In the genomic region with DNA sequence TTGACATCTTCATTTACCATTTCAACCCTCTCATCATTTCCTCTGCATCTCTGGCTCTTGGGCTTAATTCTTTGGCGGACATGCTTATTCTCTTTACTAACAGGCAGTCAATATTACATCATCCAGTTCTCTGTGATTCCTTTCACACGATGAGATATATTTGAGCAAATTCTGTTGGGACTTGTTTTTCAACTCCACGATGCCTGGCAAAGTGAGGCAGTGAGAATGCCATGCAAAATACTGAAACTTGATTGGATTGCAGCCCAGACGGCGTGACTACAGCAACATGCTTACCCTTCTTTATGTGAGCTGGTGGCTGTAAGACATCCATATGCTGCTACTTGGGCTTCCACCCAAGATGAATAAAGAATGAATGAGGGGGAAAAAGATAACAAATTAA, we compare ENCODE assay signal across 1 cellular context.
TF ChIP-seq lines count a peak whose summit lies in the region.

No MANE protein-coding gene starts in this region.

TF ChIP-seq in HEK293, 187 proteins besides CTCF, POLR2A, EP300 and RAD21 (continued from another document):
- TF ChIP-seq, protein P1, sequence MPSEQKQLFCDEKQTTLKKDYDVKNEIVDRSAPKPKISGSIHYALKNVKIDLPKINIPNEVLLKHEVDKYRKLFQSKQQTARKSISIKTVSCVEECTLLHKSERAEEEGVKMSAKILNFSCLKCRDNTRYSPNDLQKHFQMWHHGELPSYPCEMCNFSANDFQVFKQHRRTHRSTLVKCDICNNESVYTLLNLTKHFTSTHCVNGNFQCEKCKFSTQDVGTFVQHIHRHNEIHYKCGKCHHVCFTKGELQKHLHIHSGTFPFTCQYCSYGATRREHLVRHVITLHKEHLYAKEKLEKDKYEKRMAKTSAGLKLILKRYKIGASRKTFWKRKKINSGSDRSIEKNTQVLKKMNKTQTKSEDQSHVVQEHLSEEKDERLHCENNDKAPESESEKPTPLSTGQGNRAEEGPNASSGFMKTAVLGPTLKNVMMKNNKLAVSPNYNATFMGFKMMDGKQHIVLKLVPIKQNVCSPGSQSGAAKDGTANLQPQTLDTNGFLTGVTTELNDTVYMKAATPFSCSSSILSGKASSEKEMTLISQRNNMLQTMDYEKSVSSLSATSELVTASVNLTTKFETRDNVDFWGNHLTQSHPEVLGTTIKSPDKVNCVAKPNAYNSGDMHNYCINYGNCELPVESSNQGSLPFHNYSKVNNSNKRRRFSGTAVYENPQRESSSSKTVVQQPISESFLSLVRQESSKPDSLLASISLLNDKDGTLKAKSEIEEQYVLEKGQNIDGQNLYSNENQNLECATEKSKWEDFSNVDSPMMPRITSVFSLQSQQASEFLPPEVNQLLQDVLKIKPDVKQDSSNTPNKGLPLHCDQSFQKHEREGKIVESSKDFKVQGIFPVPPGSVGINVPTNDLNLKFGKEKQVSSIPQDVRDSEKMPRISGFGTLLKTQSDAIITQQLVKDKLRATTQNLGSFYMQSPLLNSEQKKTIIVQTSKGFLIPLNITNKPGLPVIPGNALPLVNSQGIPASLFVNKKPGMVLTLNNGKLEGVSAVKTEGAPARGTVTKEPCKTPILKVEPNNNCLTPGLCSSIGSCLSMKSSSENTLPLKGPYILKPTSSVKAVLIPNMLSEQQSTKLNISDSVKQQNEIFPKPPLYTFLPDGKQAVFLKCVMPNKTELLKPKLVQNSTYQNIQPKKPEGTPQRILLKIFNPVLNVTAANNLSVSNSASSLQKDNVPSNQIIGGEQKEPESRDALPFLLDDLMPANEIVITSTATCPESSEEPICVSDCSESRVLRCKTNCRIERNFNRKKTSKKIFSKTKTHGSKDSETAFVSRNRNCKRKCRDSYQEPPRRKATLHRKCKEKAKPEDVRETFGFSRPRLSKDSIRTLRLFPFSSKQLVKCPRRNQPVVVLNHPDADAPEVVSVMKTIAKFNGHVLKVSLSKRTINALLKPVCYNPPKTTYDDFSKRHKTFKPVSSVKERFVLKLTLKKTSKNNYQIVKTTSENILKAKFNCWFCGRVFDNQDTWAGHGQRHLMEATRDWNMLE (tag by site-specific recombination; conservative IDR thresholded peaks at IDR 0.05; ENCODE audit: low read depth) = peak; percentile 56
